In the genomic region with DNA sequence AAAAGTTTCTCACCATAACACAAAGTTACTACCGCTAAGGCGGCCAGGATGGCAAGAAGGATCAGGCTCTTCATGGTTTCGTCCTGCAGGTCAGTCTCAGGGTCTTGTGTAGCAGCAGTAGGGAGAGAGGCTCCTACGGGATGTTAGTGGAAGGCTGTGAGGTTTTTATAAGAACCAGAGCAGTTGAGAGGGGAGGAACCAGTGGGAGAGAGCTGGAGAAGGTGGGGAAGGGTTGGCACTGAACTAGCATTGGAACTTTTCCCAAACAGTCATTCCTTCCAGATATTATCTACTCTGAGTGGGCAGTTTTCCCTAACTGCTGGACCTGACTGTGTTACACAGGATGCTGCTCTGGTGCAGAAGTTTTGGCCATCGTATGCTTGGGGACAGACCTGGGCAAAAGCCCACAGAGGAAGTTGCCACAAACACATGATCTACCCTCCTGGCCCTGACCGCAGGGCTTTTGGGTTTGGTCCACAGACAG, we compare ENCODE assay signal across 8 cellular contexts. TPM values are rescaled to one million over a fixed set of nuclear protein-coding genes. Genes with fewer than 3 reads are reported as not detected.
DNase-seq lines count a peak whose midpoint lies in the region; ATAC-seq and TF ChIP-seq lines count a peak whose summit lies in the region.

A gene (minus strand): TSS at position 137 of the 484 bp plus-strand sequence. CDS start 63 bp downstream, at position 74.

- POLR2A ChIA-PET in activated CD4-positive, alpha-beta memory T cell treated with anti-CD3 and anti-CD28 coated beads for 36 hours (lab: Charles Lee): no interaction called here
- POLR2A ChIA-PET in activated CD4-positive, alpha-beta memory T cell treated with anti-CD3 and anti-CD28 coated beads, Interleukin-2, amount 10 ng/mL, durations not matched to agents 7 days and 5 days (lab: Charles Lee): no interaction called here

- H3K4me3 ChIP-seq in breast epithelium: peak within 1 kb of the TSS; percentile 50 to 59 (median 55)

- H3K27ac Mint-ChIP-seq in activated CD4-positive, alpha-beta memory T cell treated with anti-CD3 and anti-CD28 coated beads for 36 hours: no peak within 1 kb of the TSS
- H3K27ac Mint-ChIP-seq in activated CD4-positive, alpha-beta memory T cell treated with anti-CD3 and anti-CD28 coated beads, Interleukin-2, amount 10 ng/mL, durations not matched to agents 7 days and 5 days: no peak within 1 kb of the TSS
- H3K27ac Mint-ChIP-seq in type B pancreatic cell: peak within 1 kb of the TSS; percentile 27

- H3K4me3 Mint-ChIP-seq in activated CD4-positive, alpha-beta memory T cell treated with anti-CD3 and anti-CD28 coated beads for 36 hours: peak within 1 kb of the TSS; percentile 21
- H3K4me3 Mint-ChIP-seq in activated CD4-positive, alpha-beta memory T cell treated with anti-CD3 and anti-CD28 coated beads, Interleukin-2, amount 10 ng/mL, durations not matched to agents 7 days and 5 days: no peak within 1 kb of the TSS
- peak within 1 kb of the TSS; percentile 17 for H3K4me3 Mint-ChIP-seq in type B pancreatic cell

- CTCF ChIA-PET in activated CD4-positive, alpha-beta memory T cell treated with anti-CD3 and anti-CD28 coated beads for 36 hours (lab: Charles Lee): no interaction called here
- CTCF ChIA-PET in activated CD4-positive, alpha-beta memory T cell treated with anti-CD3 and anti-CD28 coated beads, Interleukin-2, amount 10 ng/mL, durations not matched to agents 7 days and 5 days (lab: Charles Lee): no interaction called here

- no peak for DNase-seq in activated CD4-positive, alpha-beta memory T cell treated with anti-CD3 and anti-CD28 coated beads for 36 hours
- no peak for DNase-seq in activated CD4-positive, alpha-beta memory T cell treated with anti-CD3 and anti-CD28 coated beads, Interleukin-2, amount 10 ng/mL, durations not matched to agents 7 days and 5 days
- peak; percentile 61 to 72 for DNase-seq in breast epithelium (ENCODE audit: low spot score in 2 of 2)
- DNase-seq in lung microvascular endothelial cell (ENCODE audit: low read depth in 2 of 2): peak; percentile 81 to 88
- DNase-seq in type B pancreatic cell (ENCODE audit: extremely low spot score, unreplicated experiment): no peak
- DNase-seq in T-helper 1 cell: no peak
- DNase-seq in activated CD4-positive, alpha-beta T cell treated with anti-CD3 and anti-CD28 coated beads for 4 hours: no peak

- no peaks in the 10 kb centered on the region for H3K36me3 ChIP-seq in breast epithelium

- H3K4me1 ChIP-seq in breast epithelium: peaks cover 0 to 7% of the 10 kb centered on the region in 2 donors

- H3K4me1 Mint-ChIP-seq in activated CD4-positive, alpha-beta memory T cell treated with anti-CD3 and anti-CD28 coated beads for 36 hours (ENCODE audit: low read depth): peaks cover 15% of the 10 kb centered on the region
- peaks cover 14% of the 10 kb centered on the region for H3K4me1 Mint-ChIP-seq in activated CD4-positive, alpha-beta memory T cell treated with anti-CD3 and anti-CD28 coated beads, Interleukin-2, amount 10 ng/mL, durations not matched to agents 7 days and 5 days
- H3K4me1 Mint-ChIP-seq in type B pancreatic cell (ENCODE audit: unreplicated experiment): peaks cover 21% of the 10 kb centered on the region

- no peak for TF ChIP-seq CTCF in breast epithelium (IDR thresholded peaks at IDR 0.05)
- no peak for TF ChIP-seq CTCF in type B pancreatic cell (conservative IDR thresholded peaks at IDR 0.05)

- TF ChIP-seq POLR2A in breast epithelium (IDR thresholded peaks at IDR 0.05): peak; percentile 76

- H3K27me3 Mint-ChIP-seq in activated CD4-positive, alpha-beta memory T cell treated with anti-CD3 and anti-CD28 coated beads for 36 hours: peaks cover 10% of the 10 kb centered on the region
- peaks cover 42% of the 10 kb centered on the region for H3K27me3 Mint-ChIP-seq in activated CD4-positive, alpha-beta memory T cell treated with anti-CD3 and anti-CD28 coated beads, Interleukin-2, amount 10 ng/mL, durations not matched to agents 7 days and 5 days
- peaks cover 7% of the 10 kb centered on the region for H3K27me3 Mint-ChIP-seq in type B pancreatic cell

- no peaks in the 10 kb centered on the region for H3K9me3 ChIP-seq in breast epithelium

- no peaks in the 10 kb centered on the region for H3K36me3 Mint-ChIP-seq in activated CD4-positive, alpha-beta memory T cell treated with anti-CD3 and anti-CD28 coated beads for 36 hours
- H3K36me3 Mint-ChIP-seq in activated CD4-positive, alpha-beta memory T cell treated with anti-CD3 and anti-CD28 coated beads, Interleukin-2, amount 10 ng/mL, durations not matched to agents 7 days and 5 days (ENCODE audit: low read depth): no peaks in the 10 kb centered on the region
- peaks cover 7% of the 10 kb centered on the region for H3K36me3 Mint-ChIP-seq in type B pancreatic cell

- no peaks in the 10 kb centered on the region for H3K27me3 ChIP-seq in breast epithelium

- H3K9me3 Mint-ChIP-seq in activated CD4-positive, alpha-beta memory T cell treated with anti-CD3 and anti-CD28 coated beads for 36 hours: no peaks in the 10 kb centered on the region
- H3K9me3 Mint-ChIP-seq in activated CD4-positive, alpha-beta memory T cell treated with anti-CD3 and anti-CD28 coated beads, Interleukin-2, amount 10 ng/mL, durations not matched to agents 7 days and 5 days: no peaks in the 10 kb centered on the region
- peaks cover 6% of the 10 kb centered on the region for H3K9me3 Mint-ChIP-seq in type B pancreatic cell

- peak within 1 kb of the TSS; percentile 88 to 93 for H3K27ac ChIP-seq in breast epithelium

- intact Hi-C loops in activated CD4-positive, alpha-beta memory T cell treated with anti-CD3 and anti-CD28 coated beads for 36 hours (cut with micrococcal nuclease): no loop called here
- intact Hi-C loops in breast epithelium (cut with DNase I; ENCODE audit: low total_unique reads): no loop called here

- no peak for ATAC-seq in HG03571 (IDR thresholded peaks at IDR 0.05; ENCODE audit: unreplicated experiment)

RNA-seq across cellular contexts. Expression of the gene that starts here (rescaled TPM):
- not detected for total RNA-seq in activated CD4-positive, alpha-beta memory T cell treated with anti-CD3 and anti-CD28 coated beads for 36 hours
- total RNA-seq in activated CD4-positive, alpha-beta memory T cell treated with anti-CD3 and anti-CD28 coated beads, Interleukin-2, amount 10 ng/mL, durations not matched to agents 7 days and 5 days: not detected
- total RNA-seq in breast epithelium (1,000 to 10,000 TPM in 2 of 3 donors, 100 to 1,000 TPM in 1; 330 to 5,040 (median 1,381) TPM), lung microvascular endothelial cell (26.2 and 154 TPM in 2 replicates), type B pancreatic cell (ENCODE audit: low replicate concordance) (5.4 and 41.1 TPM in 2 replicates)

Comparison
In these comparisons a context has a peak if more than half of its experiments do, and no peak if none do; other contexts are left out.
1. DNase-seq: peak in breast epithelium (2 of 2) and lung microvascular endothelial cell (2 of 2); none in activated CD4-positive, alpha-beta memory T cell treated with anti-CD3 and anti-CD28 coated beads for 36 hours (single experiment), activated CD4-positive, alpha-beta memory T cell treated with anti-CD3 and anti-CD28 coated beads, Interleukin-2, amount 10 ng/mL, durations not matched to agents 7 days and 5 days (single experiment), type B pancreatic cell (single experiment), T-helper 1 cell (0 of 5) and activated CD4-positive, alpha-beta T cell treated with anti-CD3 and anti-CD28 coated beads for 4 hours (0 of 2).